ENCODE assay signal across 1 cellular context in the genomic region with DNA sequence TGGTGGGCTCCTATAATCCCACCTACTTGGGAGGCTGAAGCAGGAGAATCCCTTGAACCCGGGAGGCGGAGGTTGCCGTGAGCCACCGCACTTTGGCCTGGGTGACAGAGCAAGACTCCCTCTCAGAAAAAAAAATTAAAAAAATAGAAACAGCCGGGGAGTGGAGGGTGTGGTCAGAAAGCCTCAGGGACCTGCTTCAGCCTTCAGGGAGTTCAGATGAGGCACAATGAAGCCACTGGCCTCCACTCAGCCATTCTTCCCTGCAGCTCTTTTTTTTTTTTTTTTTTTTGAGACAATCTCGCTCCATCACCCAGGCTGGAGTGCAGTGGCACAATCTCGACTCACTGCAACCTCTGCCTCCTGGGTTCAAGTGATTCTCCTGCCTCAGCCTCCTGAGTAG.
TF ChIP-seq lines count a peak whose summit lies in the region.

No MANE protein-coding gene starts in this region.

TF ChIP-seq in K562, 482 proteins besides CTCF, POLR2A, EP300 and RAD21:
- TF ChIP-seq POLR2G (IDR thresholded peaks at IDR 0.05; ENCODE audit: low read depth, low read length): peak; percentile 6; the same call in 1 of the 2 replicates
- TF ChIP-seq ZNF384 (IDR thresholded peaks at IDR 0.05; ENCODE audit: low read depth, low read length): peak; percentile 86
